9 cellular contexts compared by ENCODE assay signal in genomic region chr18:47036298-47036874, GRCh38. TPM values are rescaled to one million over a fixed set of nuclear protein-coding genes. Genes with fewer than 3 reads are reported as not detected.
DNase-seq lines count a peak whose midpoint lies in the region; ATAC-seq and TF ChIP-seq lines count a peak whose summit lies in the region.
"Had no signal": no experiment of that assay in that cellular context is flagged by ENCODE, and none has a peak within 500 bp of the region (broad histone marks: within the 10 kb centered on the region; RNA-seq: fewer than 3 reads in every experiment).

No MANE protein-coding gene starts in this region.

- H3K9me3 Mint-ChIP-seq in WTC11, result no peaks in the 10 kb centered on the region

- H3K36me3 Mint-ChIP-seq in WTC11, result no peaks in the 10 kb centered on the region

- CTCF ChIA-PET in WTC11 (lab: Charles Lee), result interaction anchor here (1.0 kb wide), 1 partner anchor 39 kb away, joined by 3 read pairs; no protein-coding TSS in a partner anchor

- H3K27ac Mint-ChIP-seq in WTC11, result no peak overlapping the region
- H3K27ac Mint-ChIP-seq: B cell had no signal

- ATAC-seq in WTC11 (peak; percentile 80), HG02870 (IDR thresholded peaks at IDR 0.05; ENCODE audit: unreplicated experiment) (no peak)

- H3K4me3 Mint-ChIP-seq in WTC11, result no peak overlapping the region
- H3K4me3 Mint-ChIP-seq: B cell had no signal

- no peaks in the 10 kb centered on the region for H3K27me3 Mint-ChIP-seq in WTC11 (ENCODE audit: low read depth)

- 0 out of 2 replicates have a peak, but pooled peaks have one; percentile 8 for TF ChIP-seq CTCF in WTC11 (IDR thresholded peaks at IDR 0.05)

- no peaks in the 10 kb centered on the region for H3K4me1 Mint-ChIP-seq in WTC11

- peak; percentile 24 for DNase-seq in DMS153 treated with DMSO at 0.1 percent for 48 hours (lab: John Stamatoyannopoulos, UW; ENCODE audit: unreplicated experiment)
- DNase-seq in DMS153 (lab: John Stamatoyannopoulos, UW), result no peak
- peak; percentile 47 for DNase-seq in HuH-7.5 (ENCODE audit: low spot score)
- DNase-seq in WTC11 (ENCODE audit: low spot score), result peak; percentile 21
- peak; percentile 51 for DNase-seq in medulla oblongata (ENCODE audit: extremely low spot score)
- no peak for DNase-seq in NK-92 (lab: John Stamatoyannopoulos, UW; ENCODE audit: unreplicated experiment)
- no peak for DNase-seq in stimulated activated CD4-positive, alpha-beta T cell treated with anti-CD3 and anti-CD28 coated beads, Interleukin-2, amount 100 ng/mL, for 24 hours

- POLR2A ChIA-PET in WTC11 (lab: Charles Lee), result no interaction called here

TF ChIP-seq in WTC11, 78 proteins besides CTCF, POLR2A, EP300 and RAD21:
- TF ChIP-seq TEAD4 (CRISPR knock-in tag; IDR thresholded peaks at IDR 0.05) (no peak), FOXP1 (CRISPR knock-in tag; IDR thresholded peaks at IDR 0.05; ENCODE audit: borderline replicate concordance) (no peak), MLX (CRISPR knock-in tag; IDR thresholded peaks at IDR 0.05) (no peak), NR3C1 (CRISPR knock-in tag; conservative IDR thresholded peaks at IDR 0.05; ENCODE audit: low read depth) (no peak), ERG (CRISPR knock-in tag; IDR thresholded peaks at IDR 0.05) (no peak), ZNF138 (CRISPR knock-in tag; conservative IDR thresholded peaks at IDR 0.05) (no peak), IRF2 (CRISPR knock-in tag; IDR thresholded peaks at IDR 0.05; ENCODE audit: borderline replicate concordance, low read depth) (no peak), ZNF512 (CRISPR knock-in tag; IDR thresholded peaks at IDR 0.05; ENCODE audit: borderline replicate concordance) (no peak)

RNA-seq across cellular contexts. Expression of gene ELOA2, which starts 1.0 kb away (rescaled TPM):
- not detected in 3 replicates for total RNA-seq in WTC11 (2021)
- total RNA-seq: B cell had no signal

Comparison
In these comparisons a context has a peak if more than half of its experiments do, and no peak if none do; other contexts are left out.
1. DNase-seq: peak in DMS153 treated with DMSO at 0.1 percent for 48 hours (single experiment), HuH-7.5 (single experiment), WTC11 (single experiment) and medulla oblongata (single experiment); none in DMS153 (single experiment), NK-92 (single experiment) and stimulated activated CD4-positive, alpha-beta T cell treated with anti-CD3 and anti-CD28 coated beads, Interleukin-2, amount 100 ng/mL, for 24 hours (0 of 2).